Comparison of ENCODE assay signal across 1 cellular context in the genomic region with DNA sequence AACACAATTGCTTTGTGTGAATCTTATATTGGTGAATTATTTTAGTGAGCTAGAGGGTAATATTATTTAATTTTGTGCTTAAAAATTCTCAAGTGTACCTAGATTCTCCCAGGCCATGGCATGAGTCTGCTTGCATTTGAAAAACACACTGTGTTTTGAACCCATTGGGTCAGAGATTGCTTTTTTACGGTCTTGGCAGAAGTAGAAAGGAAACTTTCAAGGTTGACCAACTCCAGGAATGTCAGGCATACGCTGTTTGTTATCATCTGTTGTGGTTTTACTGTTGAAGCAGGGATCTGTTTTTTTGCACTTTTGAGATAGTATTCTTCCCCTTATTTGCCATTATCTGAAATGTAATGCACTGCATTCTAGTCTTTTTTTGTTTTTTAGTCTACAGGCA.
TF ChIP-seq lines count a peak whose summit lies in the region.

No MANE protein-coding gene starts in this region.

TF ChIP-seq in HepG2, 621 proteins besides CTCF, POLR2A, EP300 and RAD21 (continued from another document):
- TF ChIP-seq, protein P1, sequence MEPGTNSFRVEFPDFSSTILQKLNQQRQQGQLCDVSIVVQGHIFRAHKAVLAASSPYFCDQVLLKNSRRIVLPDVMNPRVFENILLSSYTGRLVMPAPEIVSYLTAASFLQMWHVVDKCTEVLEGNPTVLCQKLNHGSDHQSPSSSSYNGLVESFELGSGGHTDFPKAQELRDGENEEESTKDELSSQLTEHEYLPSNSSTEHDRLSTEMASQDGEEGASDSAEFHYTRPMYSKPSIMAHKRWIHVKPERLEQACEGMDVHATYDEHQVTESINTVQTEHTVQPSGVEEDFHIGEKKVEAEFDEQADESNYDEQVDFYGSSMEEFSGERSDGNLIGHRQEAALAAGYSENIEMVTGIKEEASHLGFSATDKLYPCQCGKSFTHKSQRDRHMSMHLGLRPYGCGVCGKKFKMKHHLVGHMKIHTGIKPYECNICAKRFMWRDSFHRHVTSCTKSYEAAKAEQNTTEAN (CRISPR knock-in tag; conservative IDR thresholded peaks at IDR 0.05): no peak
- TF ChIP-seq SRSF4 (IDR thresholded peaks at IDR 0.05; ENCODE audit: low read depth, low read length, poor library complexity, severe bottlenecking) (no peak), MTA3 (CRISPR knock-in tag; IDR thresholded peaks at IDR 0.05) (no peak), ZEB1 (IDR thresholded peaks at IDR 0.05; ENCODE audit: insufficient replicate concordance, low read depth) (no peak), AGO2 (optimal IDR thresholded peaks at IDR 0.05; ENCODE audit: low read depth, low read length) (no peak), TBL1XR1 (IDR thresholded peaks at IDR 0.05; ENCODE audit: borderline replicate concordance, low read length, partially characterized antibody) (no peak), ZNF329 (CRISPR knock-in tag; IDR thresholded peaks at IDR 0.05; ENCODE audit: low read depth) (no peak), HDAC6 (IDR thresholded peaks at IDR 0.05; ENCODE audit: low read depth, low read length) (no peak)
- TF ChIP-seq, protein P2, sequence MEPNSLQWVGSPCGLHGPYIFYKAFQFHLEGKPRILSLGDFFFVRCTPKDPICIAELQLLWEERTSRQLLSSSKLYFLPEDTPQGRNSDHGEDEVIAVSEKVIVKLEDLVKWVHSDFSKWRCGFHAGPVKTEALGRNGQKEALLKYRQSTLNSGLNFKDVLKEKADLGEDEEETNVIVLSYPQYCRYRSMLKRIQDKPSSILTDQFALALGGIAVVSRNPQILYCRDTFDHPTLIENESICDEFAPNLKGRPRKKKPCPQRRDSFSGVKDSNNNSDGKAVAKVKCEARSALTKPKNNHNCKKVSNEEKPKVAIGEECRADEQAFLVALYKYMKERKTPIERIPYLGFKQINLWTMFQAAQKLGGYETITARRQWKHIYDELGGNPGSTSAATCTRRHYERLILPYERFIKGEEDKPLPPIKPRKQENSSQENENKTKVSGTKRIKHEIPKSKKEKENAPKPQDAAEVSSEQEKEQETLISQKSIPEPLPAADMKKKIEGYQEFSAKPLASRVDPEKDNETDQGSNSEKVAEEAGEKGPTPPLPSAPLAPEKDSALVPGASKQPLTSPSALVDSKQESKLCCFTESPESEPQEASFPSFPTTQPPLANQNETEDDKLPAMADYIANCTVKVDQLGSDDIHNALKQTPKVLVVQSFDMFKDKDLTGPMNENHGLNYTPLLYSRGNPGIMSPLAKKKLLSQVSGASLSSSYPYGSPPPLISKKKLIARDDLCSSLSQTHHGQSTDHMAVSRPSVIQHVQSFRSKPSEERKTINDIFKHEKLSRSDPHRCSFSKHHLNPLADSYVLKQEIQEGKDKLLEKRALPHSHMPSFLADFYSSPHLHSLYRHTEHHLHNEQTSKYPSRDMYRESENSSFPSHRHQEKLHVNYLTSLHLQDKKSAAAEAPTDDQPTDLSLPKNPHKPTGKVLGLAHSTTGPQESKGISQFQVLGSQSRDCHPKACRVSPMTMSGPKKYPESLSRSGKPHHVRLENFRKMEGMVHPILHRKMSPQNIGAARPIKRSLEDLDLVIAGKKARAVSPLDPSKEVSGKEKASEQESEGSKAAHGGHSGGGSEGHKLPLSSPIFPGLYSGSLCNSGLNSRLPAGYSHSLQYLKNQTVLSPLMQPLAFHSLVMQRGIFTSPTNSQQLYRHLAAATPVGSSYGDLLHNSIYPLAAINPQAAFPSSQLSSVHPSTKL (CRISPR knock-in tag; IDR thresholded peaks at IDR 0.05): no peak
- TF ChIP-seq, protein P3, sequence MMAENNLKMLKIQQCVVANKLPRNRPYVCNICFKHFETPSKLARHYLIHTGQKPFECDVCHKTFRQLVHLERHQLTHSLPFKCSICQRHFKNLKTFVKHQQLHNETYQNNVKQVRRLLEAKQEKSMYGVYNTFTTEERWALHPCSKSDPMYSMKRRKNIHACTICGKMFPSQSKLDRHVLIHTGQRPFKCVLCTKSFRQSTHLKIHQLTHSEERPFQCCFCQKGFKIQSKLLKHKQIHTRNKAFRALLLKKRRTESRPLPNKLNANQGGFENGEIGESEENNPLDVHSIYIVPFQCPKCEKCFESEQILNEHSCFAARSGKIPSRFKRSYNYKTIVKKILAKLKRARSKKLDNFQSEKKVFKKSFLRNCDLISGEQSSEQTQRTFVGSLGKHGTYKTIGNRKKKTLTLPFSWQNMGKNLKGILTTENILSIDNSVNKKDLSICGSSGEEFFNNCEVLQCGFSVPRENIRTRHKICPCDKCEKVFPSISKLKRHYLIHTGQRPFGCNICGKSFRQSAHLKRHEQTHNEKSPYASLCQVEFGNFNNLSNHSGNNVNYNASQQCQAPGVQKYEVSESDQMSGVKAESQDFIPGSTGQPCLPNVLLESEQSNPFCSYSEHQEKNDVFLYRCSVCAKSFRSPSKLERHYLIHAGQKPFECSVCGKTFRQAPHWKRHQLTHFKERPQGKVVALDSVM (CRISPR knock-in tag; IDR thresholded peaks at IDR 0.05): no peak
